Comparison of ENCODE assay signal across 29 cellular contexts in genomic region chr4:147877308-147877771, GRCh38.
"Had no signal": no experiment of that assay in that cellular context is flagged by ENCODE, and none has a peak within 500 bp of the region (broad histone marks: within the 10 kb centered on the region; RNA-seq: fewer than 3 reads in every experiment).

No MANE protein-coding gene starts in this region.

- H3K4me1 ChIP-seq: Peyer's patch had no signal

- DNase-seq: activated CD4-positive, alpha-beta T cell treated with anti-CD3 and anti-CD28 coated beads for 36 hours; activated CD4-positive, alpha-beta T cell treated with anti-CD3 and anti-CD28 coated beads, Interleukin-2, amount 10 ng/mL, durations not matched to agents 7 days and 5 days; activated CD4-positive, alpha-beta T cell treated with anti-CD3 and anti-CD28 coated beads, Interleukin-2, amount 50 U/mL, for 48 hours; activated CD8-positive, alpha-beta memory T cell treated with anti-CD3 and anti-CD28 coated beads, Interleukin-2, amount 50 U/mL, for 4 hours; activated CD8-positive, alpha-beta T cell treated with anti-CD3 and anti-CD28 coated beads, Interleukin-2, amount 10 ng/mL, durations not matched to agents 7 days and 5 days; activated gamma-delta T cell treated with Interleukin-2 at 50 U/mL for 16 hours; activated naive CD4-positive, alpha-beta T cell treated with anti-CD3 and anti-CD28 coated beads for 36 hours; activated T-cell treated with anti-CD3 and anti-CD28 coated beads for 4 hours; activated T-cell treated with anti-CD3 and anti-CD28 coated beads, Interleukin-2, amount 50 U/mL, for 4 hours; adrenal gland; central memory CD4-positive, alpha-beta T cell; NCI-H1092 treated with DMSO at 0.1 percent for 48 hours; NCI-H1417; NCI-H146; NCI-H187; NCI-H2081; NCI-H226; NCI-H446 treated with DMSO at 0.1 percent for 48 hours; NCI-H524; NCI-H69; NCI-H82; NK-92 treated with Interleukin-12 subunit alpha and Interleukin-12 subunit beta, amount 100 ng/mL, for 24 hours; PC-3; Peyer's patch; RPMI8226; SIG-M5 had no signal

- FAIRE-seq: K562, TTC549 had no signal

- H3K27me3 ChIP-seq: adrenal gland, Peyer's patch had no signal

- H3K4me3 ChIP-seq: adrenal gland, K562, Peyer's patch had no signal

- ATAC-seq: activated CD4-positive, alpha-beta T cell treated with anti-CD3 and anti-CD28 coated beads for 36 hours; activated CD8-positive, alpha-beta T cell treated with anti-CD3 and anti-CD28 coated beads, Interleukin-2, amount 10 ng/mL, durations not matched to agents 7 days and 5 days; activated naive CD4-positive, alpha-beta T cell treated with anti-CD3 and anti-CD28 coated beads, Interleukin-2, amount 50 U/mL, for 72 hours; activated T-cell treated with anti-CD3 and anti-CD28 coated beads, Interleukin-2, amount 50 U/mL, for 4 hours; K562; PC-3 had no signal

- H3K9me3 ChIP-seq: adrenal gland, Peyer's patch had no signal

- H3K27ac ChIP-seq: adrenal gland, Peyer's patch had no signal
